Comparison of ENCODE assay signal across 1 cellular context in the genomic region with DNA sequence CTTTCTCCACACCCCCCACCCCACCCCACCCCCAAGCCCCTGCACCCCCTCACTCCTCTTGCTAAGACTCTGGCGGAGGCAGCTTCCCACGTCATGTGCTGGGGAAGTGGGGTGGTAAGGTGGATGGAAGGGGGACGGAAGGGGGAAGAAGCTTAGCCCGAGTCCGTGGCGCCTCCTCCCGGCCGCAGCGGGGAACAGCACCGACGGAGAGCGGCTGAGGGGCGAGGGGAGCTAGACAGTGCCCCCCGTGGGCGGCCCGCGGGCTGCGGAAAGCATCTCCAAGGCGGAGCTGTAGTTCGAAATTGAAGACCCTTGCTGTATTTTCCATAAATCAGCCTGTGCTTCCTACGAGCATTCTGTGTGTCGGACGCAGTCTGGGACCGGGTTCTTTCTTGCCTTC.
TF ChIP-seq lines count a peak whose summit lies in the region.

No MANE protein-coding gene starts in this region.

TF ChIP-seq in HCT116, 20 proteins besides CTCF, POLR2A, EP300 and RAD21 (continued from another document):
- TF ChIP-seq, protein P1, sequence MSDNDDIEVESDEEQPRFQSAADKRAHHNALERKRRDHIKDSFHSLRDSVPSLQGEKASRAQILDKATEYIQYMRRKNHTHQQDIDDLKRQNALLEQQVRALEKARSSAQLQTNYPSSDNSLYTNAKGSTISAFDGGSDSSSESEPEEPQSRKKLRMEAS (IDR thresholded peaks at IDR 0.05): 0 out of 2 replicates have a peak, but pooled peaks have one; percentile 10
TF ChIP-seq in HCT116: peak in this region for 2.
